In the genomic region with DNA sequence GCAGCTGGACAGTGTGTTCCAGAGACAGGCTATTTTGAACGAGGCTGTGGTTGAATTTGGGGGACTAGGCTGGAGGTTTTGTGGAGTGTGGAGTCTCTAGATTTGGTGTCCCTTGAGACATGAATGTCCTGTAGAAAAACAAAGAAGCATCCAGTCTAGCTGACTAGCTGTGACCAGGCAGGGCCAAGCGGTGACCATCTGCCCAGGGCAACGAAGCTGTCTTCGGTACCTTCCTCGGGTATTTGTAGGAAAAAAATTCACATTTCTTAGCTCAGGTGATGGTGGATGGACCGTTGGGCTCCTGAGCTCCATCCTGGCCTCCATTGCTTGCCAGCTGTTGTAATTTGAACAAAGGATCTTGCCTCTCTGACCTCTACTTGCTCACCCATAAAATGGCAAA, we compare ENCODE assay signal across 29 cellular contexts.
DNase-seq lines count a peak whose midpoint lies in the region; ATAC-seq, FAIRE-seq and TF ChIP-seq lines count a peak whose summit lies in the region.
"Had no signal": no experiment of that assay in that cellular context is flagged by ENCODE, and none has a peak within 500 bp of the region (broad histone marks: within the 10 kb centered on the region; RNA-seq: fewer than 3 reads in every experiment).

No MANE protein-coding gene starts in this region.

- BruUV-seq in OCI-LY7 (replicated peaks; lab: Mats Ljungman, UMichigan): no TSS peak

- TF ChIP-seq RAD21 in A549 (conservative IDR thresholded peaks at IDR 0.05 in 1 of 2, IDR thresholded peaks at IDR 0.05 in 1 of 2): no peak

- H3K9me3 Mint-ChIP-seq in astrocyte (ENCODE audit: unreplicated experiment) (peaks cover 7% of the 10 kb centered on the region), mesothelial cell of epicardium (no peaks in the 10 kb centered on the region), natural killer cell (no peaks in the 10 kb centered on the region)
- H3K9me3 Mint-ChIP-seq in naive thymus-derived CD8-positive, alpha-beta T cell: peaks cover 0 to 2% (median 0%) of the 10 kb centered on the region in 9 donors
- H3K9me3 Mint-ChIP-seq: activated CD4-positive, alpha-beta memory T cell treated with anti-CD3 and anti-CD28 coated beads for 36 hours; activated T-helper 2 cell treated with anti-CD3 and anti-CD28 coated beads, Interferon-gamma antibody, Interleukin-2, Interleukin-4, amounts not matched to agents 10 μg/mL and 5 μg/mL and 100 μg/mL, durations not matched to agents 14 hours and 24 hours and 36 hours had no signal

- peaks cover 20% of the 10 kb centered on the region for H3F3A ChIP-seq in smooth muscle cell (ENCODE audit: low read depth)

- H3K4me3 Mint-ChIP-seq in astrocyte (ENCODE audit: unreplicated experiment): no peak overlapping the region
- no peak overlapping the region for H3K4me3 Mint-ChIP-seq in mesothelial cell of epicardium
- H3K4me3 Mint-ChIP-seq in natural killer cell: no peak overlapping the region
- H3K4me3 Mint-ChIP-seq in naive thymus-derived CD8-positive, alpha-beta T cell: no peak overlapping the region
- H3K4me3 Mint-ChIP-seq: activated CD4-positive, alpha-beta memory T cell treated with anti-CD3 and anti-CD28 coated beads for 36 hours; activated naive CD8-positive, alpha-beta T cell had no signal

- no peak for FAIRE-seq in A549 (lab: Jason Lieb, UNC)
- no peak for FAIRE-seq in astrocyte (lab: Jason Lieb, UNC)
- FAIRE-seq: D721Med, GM12891, H54, keratinocyte, TTC549 had no signal

- WGBS in A549 (ENCODE audit: missing lambda C conversion rate): 75% methylated on average over 6 of the region's 6 CpGs
- 94% methylated on average over 6 of the region's 6 CpGs for WGBS in smooth muscle cell (ENCODE audit: low lambda C conversion rate)

- intact Hi-C loops in OCI-LY7 (cut with micrococcal nuclease; ENCODE audit: unreplicated experiment): no loop called here
- intact Hi-C loops in natural killer cell (cut with micrococcal nuclease): no loop called here

- H3K79me2 ChIP-seq in astrocyte (ENCODE audit: insufficient read depth, low read length) (no peaks in the 10 kb centered on the region), smooth muscle cell (ENCODE audit: low read depth) (no peaks in the 10 kb centered on the region), OCI-LY7 (ENCODE audit: insufficient read depth, low read depth, low read length) (no peaks in the 10 kb centered on the region)

- H4K20me1 ChIP-seq in astrocyte (ENCODE audit: insufficient read depth, low read length): no peaks in the 10 kb centered on the region
- H4K20me1 ChIP-seq in smooth muscle cell (ENCODE audit: low read depth): no peaks in the 10 kb centered on the region
- H4K20me1 ChIP-seq in OCI-LY7 (ENCODE audit: insufficient read depth, low read length): no peaks in the 10 kb centered on the region

- H3K36me3 ChIP-seq in astrocyte (ENCODE audit: insufficient read depth, low read length) (no peaks in the 10 kb centered on the region), smooth muscle cell (ENCODE audit: low read depth) (no peaks in the 10 kb centered on the region), OCI-LY7 (ENCODE audit: insufficient read depth, low read length) (no peaks in the 10 kb centered on the region)
- H3K36me3 ChIP-seq: lower lobe of right lung, SJCRH30 had no signal

- H3K27me3 ChIP-seq in astrocyte (ENCODE audit: insufficient read depth, low read length): no peaks in the 10 kb centered on the region
- H3K27me3 ChIP-seq in smooth muscle cell (ENCODE audit: low read depth): peaks cover 7% of the 10 kb centered on the region
- H3K27me3 ChIP-seq: foreskin keratinocyte, SJCRH30 had no signal

- peaks cover 4% of the 10 kb centered on the region for H3K36me3 Mint-ChIP-seq in astrocyte (ENCODE audit: low read depth, unreplicated experiment)
- no peaks in the 10 kb centered on the region for H3K36me3 Mint-ChIP-seq in mesothelial cell of epicardium
- H3K36me3 Mint-ChIP-seq in natural killer cell: no peaks in the 10 kb centered on the region
- H3K36me3 Mint-ChIP-seq in naive thymus-derived CD8-positive, alpha-beta T cell: no peaks in the 10 kb centered on the region
- H3K36me3 Mint-ChIP-seq: activated CD4-positive, alpha-beta memory T cell treated with anti-CD3 and anti-CD28 coated beads for 36 hours; activated naive CD8-positive, alpha-beta T cell had no signal

- H3K4me3 ChIP-seq in A549 (no peak overlapping the region), astrocyte (ENCODE audit: insufficient read depth, low read depth, low read length) (no peak overlapping the region), smooth muscle cell (no peak overlapping the region), OCI-LY7 (ENCODE audit: low read depth, low read length, poor library complexity, severe bottlenecking) (no peak overlapping the region)
- H3K4me3 ChIP-seq: lower lobe of right lung, SJCRH30 had no signal

- POLR2A ChIA-PET in A549 (lab: Yijun Ruan, JAX): no interaction called here
- POLR2A ChIA-PET in OCI-LY7 (lab: Charles Lee): no interaction called here
- POLR2A ChIA-PET in naive thymus-derived CD8-positive, alpha-beta T cell (lab: Charles Lee): no interaction called here

- DNase-seq in A549 (ENCODE audit: low read depth in 1 of 2, low spot score in 1 of 2): no peak
- no peak for DNase-seq in astrocyte (ENCODE audit: low read depth)
- no peak for DNase-seq in mesothelial cell of epicardium (ENCODE audit: low spot score in 2 of 2, unreplicated experiment in 2 of 2)
- DNase-seq in smooth muscle cell (lab: John Stamatoyannopoulos, UW; ENCODE audit: unreplicated experiment): no peak
- DNase-seq in OCI-LY7 (ENCODE audit: low spot score): no peak
- DNase-seq in natural killer cell: no peak
- no peak for DNase-seq in NCI-H524 treated with DMSO at 0.1 percent for 48 hours (lab: John Stamatoyannopoulos, UW)
- DNase-seq in naive thymus-derived CD8-positive, alpha-beta T cell: no peak
- DNase-seq: activated CD4-positive, alpha-beta memory T cell treated with anti-CD3 and anti-CD28 coated beads for 36 hours; activated CD8-positive, alpha-beta memory T cell treated with anti-CD3 and anti-CD28 coated beads, Interleukin-2, amount 50 U/mL, for 48 hours; effector CD4-positive, alpha-beta T cell; erythroblast; foreskin keratinocyte; lower lobe of right lung; NCI-H1436 treated with DMSO at 0.1 percent for 48 hours; NCI-H510A treated with DMSO at 0.1 percent for 48 hours; NK-92 treated with Interleukin-12 subunit alpha and Interleukin-12 subunit beta, amount 100 ng/mL, for 24 hours; SJCRH30; stimulated activated naive CD8-positive, alpha-beta T cell treated with anti-CD3 and anti-CD28 coated beads, Interleukin-15, Interleukin-2, amounts not matched to agents 100 U/mL and 50 U/mL, for 24 hours; T-helper 1 cell had no signal

- TF ChIP-seq CTCF in A549 (IDR thresholded peaks at IDR 0.05) (no peak), astrocyte (IDR thresholded peaks at IDR 0.05; ENCODE audit: insufficient read depth, low read depth, low read length) (no peak), mesothelial cell of epicardium (IDR thresholded peaks at IDR 0.05; ENCODE audit: unreplicated experiment) (no peak), smooth muscle cell (IDR thresholded peaks at IDR 0.05; ENCODE audit: borderline replicate concordance, insufficient read depth, poor library complexity, severe bottlenecking) (no peak), OCI-LY7 (conservative IDR thresholded peaks at IDR 0.05; ENCODE audit: low read length) (no peak), natural killer cell (IDR thresholded peaks at IDR 0.05) (no peak)

- ATAC-seq in A549 (no peak), natural killer cell (no peak)
- ATAC-seq in naive thymus-derived CD8-positive, alpha-beta T cell: no peak
- ATAC-seq: activated CD4-positive, CD25-positive, alpha-beta regulatory T cell treated with anti-CD3 and anti-CD28 coated beads, Interleukin-2, amount 50 U/mL, for 24 hours; foreskin keratinocyte; stimulated activated naive CD8-positive, alpha-beta T cell treated with anti-CD3 and anti-CD28 coated beads, Interleukin-15, Interleukin-2, amounts not matched to agents 100 U/mL and 50 U/mL, for 24 hours had no signal

- peak overlapping the region; percentile 77 to 89; a peak in 5 of 6 replicates for H3K27ac ChIP-seq in A549
- H3K27ac ChIP-seq in astrocyte (ENCODE audit: low read depth, low read length): peak overlapping the region; percentile 69
- H3K27ac ChIP-seq in smooth muscle cell (ENCODE audit: low read depth): peak overlapping the region; percentile 63
- H3K27ac ChIP-seq in OCI-LY7 (ENCODE audit: low read depth, low read length, poor library complexity, severe bottlenecking): no peak overlapping the region
- H3K27ac ChIP-seq: C4-2B, foreskin keratinocyte, lower lobe of right lung, SJCRH30 had no signal

- peaks cover 21% of the 10 kb centered on the region for H3K4me1 Mint-ChIP-seq in astrocyte (ENCODE audit: low read depth, unreplicated experiment)
- H3K4me1 Mint-ChIP-seq in mesothelial cell of epicardium: peaks cover 58% of the 10 kb centered on the region
- no peaks in the 10 kb centered on the region for H3K4me1 Mint-ChIP-seq in natural killer cell
- peaks cover 0 to under 1% (median 0%) of the 10 kb centered on the region in 4 donors for H3K4me1 Mint-ChIP-seq in naive thymus-derived CD8-positive, alpha-beta T cell

- no peak for TF ChIP-seq POLR2A in A549 (IDR thresholded peaks at IDR 0.05; ENCODE audit: low read length)

- no peaks in the 10 kb centered on the region for H3K9me2 ChIP-seq in OCI-LY7 (ENCODE audit: insufficient read depth, low read length)

- CTCF ChIA-PET in A549 (lab: Yijun Ruan, JAX): interaction anchor here (0.7 kb wide), 1 partner anchor 28 kb away, joined by 3 read pairs; no protein-coding TSS in a partner anchor
- CTCF ChIA-PET in OCI-LY7 (lab: Charles Lee; ENCODE audit: unreplicated experiment): no interaction called here

- H2AFZ ChIP-seq in astrocyte (ENCODE audit: low read depth, low read length): no peak overlapping the region
- H2AFZ ChIP-seq in smooth muscle cell (ENCODE audit: low read depth): no peak overlapping the region
- no peak overlapping the region for H2AFZ ChIP-seq in OCI-LY7 (ENCODE audit: low read length)

- H3K27ac Mint-ChIP-seq in astrocyte (ENCODE audit: unreplicated experiment) (no peak overlapping the region), mesothelial cell of epicardium (peak overlapping the region; percentile 84), natural killer cell (no peak overlapping the region)
- H3K27ac Mint-ChIP-seq in naive thymus-derived CD8-positive, alpha-beta T cell: no peak overlapping the region
- H3K27ac Mint-ChIP-seq: activated CD4-positive, alpha-beta memory T cell treated with anti-CD3 and anti-CD28 coated beads for 36 hours; activated naive CD8-positive, alpha-beta T cell; activated T-helper 2 cell treated with anti-CD3 and anti-CD28 coated beads, Interferon-gamma antibody, Interleukin-2, Interleukin-4, amounts not matched to agents 10 μg/mL and 5 μg/mL and 100 μg/mL, durations not matched to agents 14 hours and 24 hours and 36 hours had no signal

- TF ChIP-seq EP300 in A549 (IDR thresholded peaks at IDR 0.05): no peak

- H3K27me3 Mint-ChIP-seq in astrocyte (ENCODE audit: low read depth, unreplicated experiment) (peaks cover 2% of the 10 kb centered on the region), mesothelial cell of epicardium (ENCODE audit: low read depth) (peaks cover 42% of the 10 kb centered on the region), natural killer cell (ENCODE audit: low read depth in 2 of 2) (peaks cover 16 to 33% of the 10 kb centered on the region in 2 donors)
- H3K27me3 Mint-ChIP-seq in naive thymus-derived CD8-positive, alpha-beta T cell: peaks cover 24 to 69% (median 52%) of the 10 kb centered on the region in 5 donors

- peak overlapping the region; percentile 29 for H3K9ac ChIP-seq in astrocyte (ENCODE audit: low read length)
- no peak overlapping the region for H3K9ac ChIP-seq in smooth muscle cell (ENCODE audit: low read depth)

- H3K9me3 ChIP-seq in A549 (no peaks in the 10 kb centered on the region), astrocyte (ENCODE audit: insufficient read depth, low read depth, low read length) (no peaks in the 10 kb centered on the region), smooth muscle cell (replicated peaks; ENCODE audit: low read depth) (no peaks in the 10 kb centered on the region), OCI-LY7 (ENCODE audit: low read length) (no peaks in the 10 kb centered on the region)
- H3K9me3 ChIP-seq: lower lobe of right lung, SJCRH30 had no signal

- H3K4me1 ChIP-seq in A549: peaks cover 53% of the 10 kb centered on the region
- H3K4me1 ChIP-seq in astrocyte (ENCODE audit: insufficient read depth, low read length): peaks cover 16% of the 10 kb centered on the region
- peaks cover 5% of the 10 kb centered on the region for H3K4me1 ChIP-seq in smooth muscle cell (ENCODE audit: low read depth)
- peaks cover 3% of the 10 kb centered on the region for H3K4me1 ChIP-seq in OCI-LY7 (ENCODE audit: insufficient read depth, low read length, poor library complexity, severe bottlenecking)

- H3K4me2 ChIP-seq in A549 (no peak overlapping the region), astrocyte (ENCODE audit: low read length) (no peak overlapping the region), smooth muscle cell (no peak overlapping the region), OCI-LY7 (ENCODE audit: low read length) (no peak overlapping the region)
